ENCODE assay signal across 9 cellular contexts in the genomic region with DNA sequence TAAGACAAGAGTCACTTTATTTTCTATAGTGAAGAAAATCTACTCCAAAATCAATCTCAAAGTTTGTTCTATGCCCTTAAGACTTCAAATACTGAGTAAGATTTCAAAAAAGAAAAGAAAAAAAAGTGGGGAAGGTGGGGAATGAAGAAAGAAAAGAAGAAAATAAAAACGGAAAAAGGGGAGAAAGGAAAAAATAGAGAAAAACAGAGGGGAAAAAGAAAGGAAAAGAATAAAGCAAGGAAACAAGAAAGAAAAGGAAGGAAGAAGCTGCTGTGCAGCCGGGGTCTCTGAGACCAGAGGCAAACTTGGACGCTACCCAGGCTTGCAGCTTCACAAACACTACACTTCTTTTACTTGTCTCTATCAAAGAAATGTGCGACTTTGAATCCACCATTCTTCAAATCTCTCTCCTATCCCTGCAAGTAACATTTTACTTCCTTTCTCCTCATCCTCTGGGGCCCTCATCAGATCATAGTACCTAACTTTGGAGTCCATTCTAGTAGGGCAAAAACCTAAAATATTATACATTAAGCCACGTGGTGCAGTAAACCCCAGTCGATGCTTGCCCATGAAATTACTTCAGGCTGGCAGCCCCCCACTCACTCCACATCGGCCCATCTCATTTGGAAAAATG.
DNase-seq lines count a peak whose midpoint lies in the region; ATAC-seq lines count a peak whose summit lies in the region.
"Had no signal": no experiment of that assay in that cellular context is flagged by ENCODE, and none has a peak within 500 bp of the region (broad histone marks: within the 10 kb centered on the region; RNA-seq: fewer than 3 reads in every experiment).

No MANE protein-coding gene starts in this region.

- H3K36me3 Mint-ChIP-seq in activated CD4-positive, alpha-beta T cell treated with anti-CD3 and anti-CD28 coated beads, Interleukin-2, amount 10 ng/mL, durations not matched to agents 7 days and 5 days (ENCODE audit: low read depth) = peaks cover 9% of the 10 kb centered on the region
- H3K36me3 Mint-ChIP-seq in immature natural killer cell = peaks cover 0 to 3% (median under 1%) of the 10 kb centered on the region in 3 donors

- H3K27ac ChIP-seq in substantia nigra (ENCODE audit: low read depth, low read length, poor library complexity, severe bottlenecking) = peak overlapping the region; percentile 3

- no peak for ATAC-seq in HG03045 (IDR thresholded peaks at IDR 0.05; ENCODE audit: unreplicated experiment)
- ATAC-seq: activated CD4-positive, CD25-positive, alpha-beta regulatory T cell treated with anti-CD3 and anti-CD28 coated beads, Interleukin-2, amount 50 U/mL, for 24 hours had no signal

- peaks cover 17% of the 10 kb centered on the region for H3K27me3 Mint-ChIP-seq in activated CD4-positive, alpha-beta T cell treated with anti-CD3 and anti-CD28 coated beads, Interleukin-2, amount 10 ng/mL, durations not matched to agents 7 days and 5 days
- peaks cover 1 to 5% (median 2%) of the 10 kb centered on the region in 3 donors for H3K27me3 Mint-ChIP-seq in immature natural killer cell (ENCODE audit: low read depth in 3 of 3)

- POLR2A ChIA-PET in activated CD4-positive, alpha-beta T cell treated with anti-CD3 and anti-CD28 coated beads, Interleukin-2, amount 10 ng/mL, durations not matched to agents 7 days and 5 days (lab: Charles Lee) = no interaction called here

- DNase-seq in activated CD4-positive, alpha-beta T cell treated with anti-CD3 and anti-CD28 coated beads, Interleukin-2, amount 10 ng/mL, durations not matched to agents 7 days and 5 days = no peak
- no peak for DNase-seq in activated CD4-positive, alpha-beta T cell treated with anti-CD3 and anti-CD28 coated beads for 4 hours
- DNase-seq in activated naive CD4-positive, alpha-beta T cell treated with anti-CD3 and anti-CD28 coated beads, Interleukin-2, amount 50 U/mL, for 16 hours = peak; percentile 31
- DNase-seq in immature natural killer cell (no peak), substantia nigra (lab: John Stamatoyannopoulos, UW) (peak in 8 of 49 donors; percentile 2 to 25 (median 6)), NOMO-1 (lab: John Stamatoyannopoulos, UW; ENCODE audit: unreplicated experiment in 2 of 2) (no peak), cortex of kidney (lab: John Stamatoyannopoulos, UW) (no peak)

- H3K9me3 Mint-ChIP-seq in activated CD4-positive, alpha-beta T cell treated with anti-CD3 and anti-CD28 coated beads, Interleukin-2, amount 10 ng/mL, durations not matched to agents 7 days and 5 days = no peaks in the 10 kb centered on the region
- no peaks in the 10 kb centered on the region for H3K9me3 Mint-ChIP-seq in immature natural killer cell

- H3K27ac Mint-ChIP-seq in activated CD4-positive, alpha-beta T cell treated with anti-CD3 and anti-CD28 coated beads, Interleukin-2, amount 10 ng/mL, durations not matched to agents 7 days and 5 days = peak overlapping the region; percentile 82
- H3K27ac Mint-ChIP-seq in immature natural killer cell = no peak overlapping the region

- H3K4me1 Mint-ChIP-seq in activated CD4-positive, alpha-beta T cell treated with anti-CD3 and anti-CD28 coated beads, Interleukin-2, amount 10 ng/mL, durations not matched to agents 7 days and 5 days = peaks cover 76% of the 10 kb centered on the region
- peaks cover 61 to 70% of the 10 kb centered on the region in 2 donors for H3K4me1 Mint-ChIP-seq in immature natural killer cell

- CTCF ChIA-PET in activated CD4-positive, alpha-beta T cell treated with anti-CD3 and anti-CD28 coated beads, Interleukin-2, amount 10 ng/mL, durations not matched to agents 7 days and 5 days (lab: Charles Lee) = no interaction called here

- peak overlapping the region; percentile 82 for H3K4me3 Mint-ChIP-seq in activated CD4-positive, alpha-beta T cell treated with anti-CD3 and anti-CD28 coated beads, Interleukin-2, amount 10 ng/mL, durations not matched to agents 7 days and 5 days
- peak overlapping the region in 3 of 5 donors; percentile 57 to 91 (median 91) for H3K4me3 Mint-ChIP-seq in immature natural killer cell
